Comparison of ENCODE assay signal across 22 cellular contexts in the genomic region with DNA sequence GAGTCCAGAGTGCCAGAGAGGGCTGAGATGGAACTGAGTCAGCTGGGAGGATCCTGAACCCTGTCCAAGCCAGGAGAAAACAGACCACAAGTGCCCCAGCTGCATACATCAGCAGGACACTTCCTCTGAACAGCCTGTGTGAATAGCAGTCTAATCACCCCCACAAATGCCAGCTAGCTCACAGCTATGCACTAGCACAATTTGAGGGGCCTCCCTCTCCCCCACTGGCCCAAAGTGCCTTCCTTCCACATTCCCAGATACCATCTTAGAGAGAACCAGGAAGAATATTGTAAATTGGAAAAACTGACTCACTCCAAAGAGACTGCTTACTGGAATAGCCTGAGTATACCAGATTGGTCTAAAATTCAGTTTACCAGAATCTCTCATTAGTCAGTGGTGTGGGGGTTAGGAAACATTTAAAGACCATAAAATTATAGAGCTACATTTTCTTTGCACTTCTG.
DNase-seq lines count a peak whose midpoint lies in the region; ATAC-seq, FAIRE-seq and TF ChIP-seq lines count a peak whose summit lies in the region.
"Had no signal": no experiment of that assay in that cellular context is flagged by ENCODE, and none has a peak within 500 bp of the region (broad histone marks: within the 10 kb centered on the region; RNA-seq: fewer than 3 reads in every experiment).

No MANE protein-coding gene starts in this region.

- no peak for TF ChIP-seq CTCF in WTC11 (IDR thresholded peaks at IDR 0.05)
- no peak for TF ChIP-seq CTCF in foreskin fibroblast (IDR thresholded peaks at IDR 0.05; ENCODE audit: low read depth, low read length)

- H3K9me3 ChIP-seq in subcutaneous abdominal adipose tissue (ENCODE audit: control insufficient read depth in 5 of 5, low read length in 5 of 5), result peaks cover 0 to 3% (median 0%) of the 10 kb centered on the region in 5 donors
- H3K9me3 ChIP-seq: SJCRH30, suprapubic skin had no signal

- H3K36me3 ChIP-seq in subcutaneous abdominal adipose tissue (ENCODE audit: control insufficient read depth in 5 of 5, insufficient read depth in 5 of 5, low read length in 5 of 5), result no peaks in the 10 kb centered on the region
- H3K36me3 ChIP-seq: cardiac muscle cell, sigmoid colon, SJCRH30, suprapubic skin had no signal

- peaks cover 3% of the 10 kb centered on the region; the same call in 1 of the 2 replicates for H3K36me3 Mint-ChIP-seq in WTC11

- peaks cover 19% of the 10 kb centered on the region for H3K9me3 Mint-ChIP-seq in WTC11

- no peak overlapping the region for H3K9ac ChIP-seq in subcutaneous abdominal adipose tissue (ENCODE audit: low read length in 5 of 5)

- DNase-seq in H54 (ENCODE audit: insufficient read length, low spot score) (peak; percentile 14), WTC11 (ENCODE audit: low spot score) (no peak), foreskin fibroblast (peak; percentile 10 to 46), NCI-H1694 treated with DMSO at 0.1 percent for 48 hours (lab: John Stamatoyannopoulos, UW) (no peak)
- no peak for DNase-seq in activated effector memory CD4-positive, alpha-beta T cell treated with Interleukin-2 at 50 U/mL for 16 hours
- DNase-seq: activated B cell treated with CpG ODN at 0.5 μM for 24 hours; activated T-cell treated with anti-CD3 and anti-CD28 coated beads, Interleukin-2, amount 50 U/mL, for 4 hours; DMS 273 treated with DMSO at 0.1 percent for 48 hours; erythroblast; H9; immature natural killer cell; naive thymus-derived CD8-positive, alpha-beta T cell; NCI-H1417; NCI-H526; sigmoid colon; SJCRH30 had no signal

- H3K27ac ChIP-seq in subcutaneous abdominal adipose tissue (ENCODE audit: low read depth, low read length), result peak overlapping the region; percentile 9
- H3K27ac ChIP-seq: cardiac muscle cell, sigmoid colon, SJCRH30, suprapubic skin had no signal

- H3K27ac Mint-ChIP-seq in WTC11, result no peak overlapping the region
- H3K27ac Mint-ChIP-seq: activated B cell treated with CpG ODN at 0.5 μM for 24 hours; H9; immature natural killer cell; naive thymus-derived CD8-positive, alpha-beta T cell had no signal

- no peak for TF ChIP-seq POLR2A in H54 (IDR thresholded peaks at IDR 0.05; ENCODE audit: low read depth, low read length)

- CTCF ChIA-PET in WTC11 (lab: Charles Lee), result no interaction called here

- POLR2A ChIA-PET in WTC11 (lab: Charles Lee), result no interaction called here

- H3K27me3 Mint-ChIP-seq in WTC11 (ENCODE audit: low read depth), result no peaks in the 10 kb centered on the region
- H3K27me3 Mint-ChIP-seq: activated B cell treated with CpG ODN at 0.5 μM for 24 hours; naive thymus-derived CD8-positive, alpha-beta T cell had no signal

- ATAC-seq in WTC11, result peak; percentile 43; the same call in 1 of the 2 replicates
- no peak for ATAC-seq in GM21528 (IDR thresholded peaks at IDR 0.05; ENCODE audit: low FRiP score, unreplicated experiment)
- ATAC-seq: naive thymus-derived CD8-positive, alpha-beta T cell had no signal

- no peak overlapping the region for H3K4me3 ChIP-seq in foreskin fibroblast (ENCODE audit: low read depth in 1 of 2, low read length in 2 of 2)
- H3K4me3 ChIP-seq in subcutaneous abdominal adipose tissue (ENCODE audit: low read depth in 1 of 5, low read length in 5 of 5), result no peak overlapping the region
- H3K4me3 ChIP-seq: cardiac muscle cell, sigmoid colon, SJCRH30, suprapubic skin had no signal

- H3K27me3 ChIP-seq in subcutaneous abdominal adipose tissue (ENCODE audit: control insufficient read depth in 5 of 5, insufficient read depth in 4 of 5, low read length in 5 of 5), result no peaks in the 10 kb centered on the region
- H3K27me3 ChIP-seq: cardiac muscle cell, sigmoid colon, SJCRH30, suprapubic skin had no signal

- no peaks in the 10 kb centered on the region; the same call in 1 of the 2 replicates for H3K4me1 Mint-ChIP-seq in WTC11
- H3K4me1 Mint-ChIP-seq: H9 had no signal

- H3K4me3 Mint-ChIP-seq in WTC11, result no peak overlapping the region
- H3K4me3 Mint-ChIP-seq: activated B cell treated with CpG ODN at 0.5 μM for 24 hours; activated T-cell treated with anti-CD3 and anti-CD28 coated beads, Interleukin-2, amount 50 U/mL, for 4 hours; H9; immature natural killer cell had no signal

- peak; percentile 57 for FAIRE-seq in H54 (lab: Jason Lieb, UNC)
- FAIRE-seq: GM12891, GM19239 had no signal

- H3K4me1 ChIP-seq in subcutaneous abdominal adipose tissue (ENCODE audit: control insufficient read depth in 5 of 5, insufficient read depth in 5 of 5, low read length in 5 of 5), result peaks cover 0 to 31% (median 19%) of the 10 kb centered on the region in 5 donors
- H3K4me1 ChIP-seq: SJCRH30 had no signal

TF ChIP-seq in WTC11, 78 proteins besides CTCF, POLR2A, EP300 and RAD21:
- TF ChIP-seq GABPB1 (CRISPR knock-in tag; IDR thresholded peaks at IDR 0.05) (no peak), SMAD3 (CRISPR knock-in tag; IDR thresholded peaks at IDR 0.05; ENCODE audit: borderline replicate concordance) (no peak), NFATC4 (CRISPR knock-in tag; IDR thresholded peaks at IDR 0.05) (no peak), RORB (CRISPR knock-in tag; IDR thresholded peaks at IDR 0.05) (no peak), SP1 (CRISPR knock-in tag; conservative IDR thresholded peaks at IDR 0.05) (no peak), SOX15 (CRISPR knock-in tag; IDR thresholded peaks at IDR 0.05) (no peak)
- TF ChIP-seq, protein P1, sequence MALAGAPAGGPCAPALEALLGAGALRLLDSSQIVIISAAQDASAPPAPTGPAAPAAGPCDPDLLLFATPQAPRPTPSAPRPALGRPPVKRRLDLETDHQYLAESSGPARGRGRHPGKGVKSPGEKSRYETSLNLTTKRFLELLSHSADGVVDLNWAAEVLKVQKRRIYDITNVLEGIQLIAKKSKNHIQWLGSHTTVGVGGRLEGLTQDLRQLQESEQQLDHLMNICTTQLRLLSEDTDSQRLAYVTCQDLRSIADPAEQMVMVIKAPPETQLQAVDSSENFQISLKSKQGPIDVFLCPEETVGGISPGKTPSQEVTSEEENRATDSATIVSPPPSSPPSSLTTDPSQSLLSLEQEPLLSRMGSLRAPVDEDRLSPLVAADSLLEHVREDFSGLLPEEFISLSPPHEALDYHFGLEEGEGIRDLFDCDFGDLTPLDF (CRISPR knock-in tag; IDR thresholded peaks at IDR 0.05), result no peak
- TF ChIP-seq, protein P2, sequence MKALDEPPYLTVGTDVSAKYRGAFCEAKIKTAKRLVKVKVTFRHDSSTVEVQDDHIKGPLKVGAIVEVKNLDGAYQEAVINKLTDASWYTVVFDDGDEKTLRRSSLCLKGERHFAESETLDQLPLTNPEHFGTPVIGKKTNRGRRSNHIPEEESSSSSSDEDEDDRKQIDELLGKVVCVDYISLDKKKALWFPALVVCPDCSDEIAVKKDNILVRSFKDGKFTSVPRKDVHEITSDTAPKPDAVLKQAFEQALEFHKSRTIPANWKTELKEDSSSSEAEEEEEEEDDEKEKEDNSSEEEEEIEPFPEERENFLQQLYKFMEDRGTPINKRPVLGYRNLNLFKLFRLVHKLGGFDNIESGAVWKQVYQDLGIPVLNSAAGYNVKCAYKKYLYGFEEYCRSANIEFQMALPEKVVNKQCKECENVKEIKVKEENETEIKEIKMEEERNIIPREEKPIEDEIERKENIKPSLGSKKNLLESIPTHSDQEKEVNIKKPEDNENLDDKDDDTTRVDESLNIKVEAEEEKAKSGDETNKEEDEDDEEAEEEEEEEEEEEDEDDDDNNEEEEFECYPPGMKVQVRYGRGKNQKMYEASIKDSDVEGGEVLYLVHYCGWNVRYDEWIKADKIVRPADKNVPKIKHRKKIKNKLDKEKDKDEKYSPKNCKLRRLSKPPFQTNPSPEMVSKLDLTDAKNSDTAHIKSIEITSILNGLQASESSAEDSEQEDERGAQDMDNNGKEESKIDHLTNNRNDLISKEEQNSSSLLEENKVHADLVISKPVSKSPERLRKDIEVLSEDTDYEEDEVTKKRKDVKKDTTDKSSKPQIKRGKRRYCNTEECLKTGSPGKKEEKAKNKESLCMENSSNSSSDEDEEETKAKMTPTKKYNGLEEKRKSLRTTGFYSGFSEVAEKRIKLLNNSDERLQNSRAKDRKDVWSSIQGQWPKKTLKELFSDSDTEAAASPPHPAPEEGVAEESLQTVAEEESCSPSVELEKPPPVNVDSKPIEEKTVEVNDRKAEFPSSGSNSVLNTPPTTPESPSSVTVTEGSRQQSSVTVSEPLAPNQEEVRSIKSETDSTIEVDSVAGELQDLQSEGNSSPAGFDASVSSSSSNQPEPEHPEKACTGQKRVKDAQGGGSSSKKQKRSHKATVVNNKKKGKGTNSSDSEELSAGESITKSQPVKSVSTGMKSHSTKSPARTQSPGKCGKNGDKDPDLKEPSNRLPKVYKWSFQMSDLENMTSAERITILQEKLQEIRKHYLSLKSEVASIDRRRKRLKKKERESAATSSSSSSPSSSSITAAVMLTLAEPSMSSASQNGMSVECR (CRISPR knock-in tag; IDR thresholded peaks at IDR 0.05; ENCODE audit: borderline replicate concordance), result no peak

Comparison
In these comparisons a context has a peak if more than half of its experiments do, and no peak if none do; other contexts are left out.
1. DNase-seq: peak in H54 (single experiment) and foreskin fibroblast (2 of 2); none in WTC11 (single experiment), NCI-H1694 treated with DMSO at 0.1 percent for 48 hours (single experiment) and activated effector memory CD4-positive, alpha-beta T cell treated with Interleukin-2 at 50 U/mL for 16 hours (single experiment).